30 cellular contexts compared by ENCODE assay signal in genomic region chr1:21677168-21677567, GRCh38.
"Had no signal": no experiment of that assay in that cellular context is flagged by ENCODE, and none has a peak within 500 bp of the region (broad histone marks: within the 10 kb centered on the region; RNA-seq: fewer than 3 reads in every experiment).

No MANE protein-coding gene starts in this region.

- H3K27ac ChIP-seq: SJSA1, WERI-Rb-1 had no signal

- ATAC-seq: activated CD4-positive, alpha-beta T cell treated with anti-CD3 and anti-CD28 coated beads for 36 hours; SK-N-SH treated with all-trans-retinoic acid at 6 μM for 48 hours had no signal

- H3K9me3 ChIP-seq: adrenal gland, MG63, SJSA1 had no signal

- FAIRE-seq: bronchial epithelial cell, RCC 7860 had no signal

- H3K9me3 Mint-ChIP-seq: activated CD4-positive, alpha-beta memory T cell treated with anti-CD3 and anti-CD28 coated beads, Interleukin-2, amount 10 ng/mL, durations not matched to agents 7 days and 5 days; activated naive CD8-positive, alpha-beta T cell treated with anti-CD3 and anti-CD28 coated beads, Interleukin-2, amount 10 ng/mL, durations not matched to agents 7 days and 5 days; T-helper 1 cell treated with Interleukin-12 subunit alpha and Interleukin-12 subunit beta and Interleukin-4 antibody, amounts not matched to agents 30 μg/mL and 1 μg/mL, for 36 hours had no signal

- H3K4me1 Mint-ChIP-seq: activated naive CD8-positive, alpha-beta T cell treated with anti-CD3 and anti-CD28 coated beads, Interleukin-2, amount 10 ng/mL, durations not matched to agents 7 days and 5 days had no signal

- H3K27me3 ChIP-seq: adrenal gland, MG63 had no signal

- H3K27me3 Mint-ChIP-seq: activated CD4-positive, alpha-beta memory T cell treated with anti-CD3 and anti-CD28 coated beads, Interleukin-2, amount 10 ng/mL, durations not matched to agents 7 days and 5 days; activated CD4-positive, alpha-beta T cell treated with anti-CD3 and anti-CD28 coated beads for 36 hours; activated naive CD8-positive, alpha-beta T cell treated with anti-CD3 and anti-CD28 coated beads, Interleukin-2, amount 10 ng/mL, durations not matched to agents 7 days and 5 days had no signal

- H3K4me1 ChIP-seq: SJSA1 had no signal

- H3K27ac Mint-ChIP-seq: activated CD4-positive, alpha-beta memory T cell treated with anti-CD3 and anti-CD28 coated beads, Interleukin-2, amount 10 ng/mL, durations not matched to agents 7 days and 5 days; activated CD4-positive, alpha-beta T cell treated with anti-CD3 and anti-CD28 coated beads for 36 hours; activated naive CD8-positive, alpha-beta T cell treated with anti-CD3 and anti-CD28 coated beads, Interleukin-2, amount 10 ng/mL, durations not matched to agents 7 days and 5 days; T-helper 1 cell treated with Interleukin-12 subunit alpha and Interleukin-12 subunit beta and Interleukin-4 antibody, amounts not matched to agents 30 μg/mL and 1 μg/mL, for 36 hours had no signal

- H3K4me3 ChIP-seq: adrenal gland, MG63, SJSA1 had no signal

- H3K4me3 Mint-ChIP-seq: activated CD4-positive, alpha-beta memory T cell treated with anti-CD3 and anti-CD28 coated beads, Interleukin-2, amount 10 ng/mL, durations not matched to agents 7 days and 5 days; activated CD4-positive, alpha-beta T cell treated with anti-CD3 and anti-CD28 coated beads for 36 hours; activated naive CD8-positive, alpha-beta T cell treated with anti-CD3 and anti-CD28 coated beads, Interleukin-2, amount 10 ng/mL, durations not matched to agents 7 days and 5 days; T-helper 1 cell treated with Interleukin-12 subunit alpha and Interleukin-12 subunit beta and Interleukin-4 antibody, amounts not matched to agents 30 μg/mL and 1 μg/mL, for 36 hours had no signal

- DNase-seq: activated CD4-positive, alpha-beta memory T cell treated with anti-CD3 and anti-CD28 coated beads, Interleukin-2, amount 10 ng/mL, durations not matched to agents 7 days and 5 days; activated CD4-positive, alpha-beta T cell treated with anti-CD3 and anti-CD28 coated beads for 36 hours; activated CD4-positive, alpha-beta T cell treated with anti-CD3 and anti-CD28 coated beads, Interleukin-2, amount 50 U/mL, for 1 hour; activated naive CD4-positive, alpha-beta T cell treated with anti-CD3 and anti-CD28 coated beads, Interleukin-2, amount 50 U/mL, for 16 hours; activated naive CD8-positive, alpha-beta T cell treated with anti-CD3 and anti-CD28 coated beads, Interleukin-2, amount 10 ng/mL, durations not matched to agents 7 days and 5 days; activated T-cell treated with anti-CD3 and anti-CD28 coated beads for 4 hours; aorta; central memory CD4-positive, alpha-beta T cell; MG63; MV-4-11; NCI-H1092 treated with DMSO at 0.1 percent for 48 hours; NCI-H1417 treated with DMSO at 0.1 percent for 48 hours; NCI-H1694; NCI-H2029; NCI-H345; NCI-H510A; NCI-H526 treated with DMSO at 0.1 percent for 48 hours; NCI-H82; NK-92 treated with Interleukin-12 subunit alpha and Interleukin-12 subunit beta, amount 100 ng/mL, for 24 hours; OCI-M1; SHP77; SW 1271; T-helper 9 cell; WERI-Rb-1 had no signal
